In genomic region chr16:70302745-70303144, GRCh38 we compare ENCODE assay signal across 20 cellular contexts.
"Had no signal": no experiment of that assay in that cellular context is flagged by ENCODE, and none has a peak within 500 bp of the region (broad histone marks: within the 10 kb centered on the region; RNA-seq: fewer than 3 reads in every experiment).

No MANE protein-coding gene starts in this region.

- H3K27me3 Mint-ChIP-seq: activated CD4-positive, alpha-beta memory T cell treated with anti-CD3 and anti-CD28 coated beads, Interleukin-2, amount 10 ng/mL, durations not matched to agents 7 days and 5 days; activated CD8-positive, alpha-beta memory T cell treated with anti-CD3 and anti-CD28 coated beads, Interleukin-2, amount 10 ng/mL, durations not matched to agents 7 days and 5 days; naive B cell; stimulated activated naive CD8-positive, alpha-beta T cell treated with anti-CD3 and anti-CD28 coated beads, Interleukin-15, amount 100 ng/mL, for 72 hours had no signal

- DNase-seq: activated CD4-positive, alpha-beta memory T cell treated with anti-CD3 and anti-CD28 coated beads, Interleukin-2, amount 10 ng/mL, durations not matched to agents 7 days and 5 days; activated CD4-positive, alpha-beta T cell treated with anti-CD3 and anti-CD28 coated beads for 48 hours; activated CD8-positive, alpha-beta memory T cell treated with anti-CD3 and anti-CD28 coated beads, Interleukin-2, amount 10 ng/mL, durations not matched to agents 7 days and 5 days; activated naive CD4-positive, alpha-beta T cell treated with anti-CD3 and anti-CD28 coated beads, Interleukin-2, amount 50 U/mL, for 16 hours; cerebellar nuclear complex; cortex of kidney; immature natural killer cell; left ventricle myocardium superior; mesenchymal stem cell; mucosa of descending colon; naive B cell; right cardiac atrium; stimulated activated CD4-positive, alpha-beta T cell treated with anti-CD3 and anti-CD28 coated beads, Interleukin-15, amount 100 ng/mL, for 24 hours; stimulated activated CD4-positive, alpha-beta T cell treated with anti-CD3 and anti-CD28 coated beads, Interleukin-2, amount 100 ng/mL, for 48 hours; stimulated activated naive CD8-positive, alpha-beta T cell treated with anti-CD3 and anti-CD28 coated beads, Interleukin-15, amount 100 ng/mL, for 72 hours; trophoblast cell had no signal

- H3K4me3 Mint-ChIP-seq: activated CD4-positive, alpha-beta memory T cell treated with anti-CD3 and anti-CD28 coated beads, Interleukin-2, amount 10 ng/mL, durations not matched to agents 7 days and 5 days; activated CD8-positive, alpha-beta memory T cell treated with anti-CD3 and anti-CD28 coated beads, Interleukin-2, amount 10 ng/mL, durations not matched to agents 7 days and 5 days; immature natural killer cell; neural progenitor cell; stimulated activated naive CD8-positive, alpha-beta T cell treated with anti-CD3 and anti-CD28 coated beads, Interleukin-15, amount 100 ng/mL, for 72 hours; T-helper 2 cell treated with Interferon-gamma antibody and Interleukin-4, amounts not matched to agents 5 μg/mL and 100 μg/mL, for 36 hours; WTC11 had no signal

- ATAC-seq: activated CD8-positive, alpha-beta memory T cell treated with anti-CD3 and anti-CD28 coated beads, Interleukin-2, amount 10 ng/mL, durations not matched to agents 7 days and 5 days; esophagus mucosa; left ventricle myocardium superior; mucosa of descending colon; right cardiac atrium; stimulated activated naive CD8-positive, alpha-beta T cell treated with anti-CD3 and anti-CD28 coated beads, Interleukin-15, amount 100 ng/mL, for 72 hours; WTC11 had no signal

- H3K27ac Mint-ChIP-seq: activated CD4-positive, alpha-beta memory T cell treated with anti-CD3 and anti-CD28 coated beads, Interleukin-2, amount 10 ng/mL, durations not matched to agents 7 days and 5 days; activated CD8-positive, alpha-beta memory T cell treated with anti-CD3 and anti-CD28 coated beads, Interleukin-2, amount 10 ng/mL, durations not matched to agents 7 days and 5 days; neural progenitor cell; stimulated activated naive CD8-positive, alpha-beta T cell treated with anti-CD3 and anti-CD28 coated beads, Interleukin-15, amount 100 ng/mL, for 72 hours; T-helper 2 cell treated with Interferon-gamma antibody and Interleukin-4, amounts not matched to agents 5 μg/mL and 100 μg/mL, for 36 hours; WTC11 had no signal

- H3K9me3 Mint-ChIP-seq: immature natural killer cell had no signal
